11 cellular contexts compared by ENCODE assay signal in the genomic region with DNA sequence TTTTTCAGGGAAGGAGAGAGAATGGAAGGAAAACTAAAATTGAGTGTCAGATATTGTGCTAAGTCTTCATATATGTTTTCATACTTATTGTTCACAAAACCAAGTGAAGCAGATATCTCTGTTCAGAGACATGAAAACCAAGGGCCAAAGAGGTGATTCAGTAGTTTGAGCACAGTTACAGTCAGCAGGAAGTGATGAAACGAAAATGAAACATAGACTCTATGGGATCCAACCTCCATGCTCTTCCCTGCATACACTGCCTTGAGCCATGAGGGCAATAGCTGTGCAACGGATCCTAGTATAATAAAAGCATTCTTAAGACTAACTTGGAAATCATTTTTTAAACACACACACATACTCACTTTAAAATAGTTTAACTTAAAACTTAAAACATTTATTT. TPM values are rescaled to one million over a fixed set of nuclear protein-coding genes. Genes with fewer than 3 reads are reported as not detected.
DNase-seq lines count a peak whose midpoint lies in the region; ATAC-seq and TF ChIP-seq lines count a peak whose summit lies in the region.
"Had no signal": no experiment of that assay in that cellular context is flagged by ENCODE, and none has a peak within 500 bp of the region (broad histone marks: within the 10 kb centered on the region; RNA-seq: fewer than 3 reads in every experiment).

No MANE protein-coding gene starts in this region.

- CTCF ChIA-PET in activated CD4-positive, alpha-beta T cell treated with anti-CD3 and anti-CD28 coated beads for 36 hours (lab: Charles Lee): interaction anchor here (0.6 to 2.8 kb wide), 4 partner anchors 16 to 61 kb away, joined by 3 to 15 read pairs (median 3); a partner anchor contains a TSS

- H3K9me3 Mint-ChIP-seq in activated CD4-positive, alpha-beta T cell treated with anti-CD3 and anti-CD28 coated beads for 36 hours (ENCODE audit: low read depth): no peaks in the 10 kb centered on the region
- H3K9me3 Mint-ChIP-seq: stimulated activated naive CD8-positive, alpha-beta T cell treated with anti-CD3 and anti-CD28 coated beads, Interleukin-15, Interleukin-2, amounts not matched to agents 100 ng/mL and 50 ng/mL, for 24 hours had no signal

- peak; percentile 92 for ATAC-seq in activated CD4-positive, alpha-beta T cell treated with anti-CD3 and anti-CD28 coated beads for 36 hours
- no peak for ATAC-seq in GM19328 (IDR thresholded peaks at IDR 0.05; ENCODE audit: unreplicated experiment)
- no peak for ATAC-seq in HG03439 (IDR thresholded peaks at IDR 0.05; ENCODE audit: unreplicated experiment)
- ATAC-seq: psoas muscle had no signal

- no peak for TF ChIP-seq CTCF in NB4 (IDR thresholded peaks at IDR 0.05; ENCODE audit: low read depth, low read length)
- TF ChIP-seq CTCF in cardiac fibroblast (IDR thresholded peaks at IDR 0.05; ENCODE audit: low read depth, low read length): no peak

- POLR2A ChIA-PET in activated CD4-positive, alpha-beta T cell treated with anti-CD3 and anti-CD28 coated beads for 36 hours (lab: Charles Lee): interaction anchor here (1.2 kb wide), 1 partner anchor 9 kb away, joined by 3 read pairs; no protein-coding TSS in a partner anchor

- no peaks in the 10 kb centered on the region for H3K27me3 Mint-ChIP-seq in activated CD4-positive, alpha-beta T cell treated with anti-CD3 and anti-CD28 coated beads for 36 hours
- H3K27me3 Mint-ChIP-seq: stimulated activated naive CD8-positive, alpha-beta T cell treated with anti-CD3 and anti-CD28 coated beads, Interleukin-15, Interleukin-2, amounts not matched to agents 100 ng/mL and 50 ng/mL, for 24 hours had no signal

- H3K36me3 Mint-ChIP-seq in activated CD4-positive, alpha-beta T cell treated with anti-CD3 and anti-CD28 coated beads for 36 hours (ENCODE audit: low read depth): no peaks in the 10 kb centered on the region

- DNase-seq in activated CD4-positive, alpha-beta T cell treated with anti-CD3 and anti-CD28 coated beads for 36 hours: no peak
- DNase-seq in activated CD4-positive, alpha-beta T cell treated with anti-CD3 and anti-CD28 coated beads for 48 hours: no peak
- DNase-seq in NB4 (ENCODE audit: low read depth) (peak; percentile 4), cardiac fibroblast (ENCODE audit: low read depth in 2 of 2) (peak; percentile 29 to 76), retina (peak; percentile 5), OCI-M2 (lab: John Stamatoyannopoulos, UW; ENCODE audit: unreplicated experiment) (no peak)
- DNase-seq: anterior cingulate cortex, psoas muscle had no signal

- H3K4me3 Mint-ChIP-seq in activated CD4-positive, alpha-beta T cell treated with anti-CD3 and anti-CD28 coated beads for 36 hours: no peak overlapping the region
- H3K4me3 Mint-ChIP-seq: stimulated activated naive CD8-positive, alpha-beta T cell treated with anti-CD3 and anti-CD28 coated beads, Interleukin-15, Interleukin-2, amounts not matched to agents 100 ng/mL and 50 ng/mL, for 24 hours had no signal

- peak overlapping the region; percentile 21 for H3K27ac Mint-ChIP-seq in activated CD4-positive, alpha-beta T cell treated with anti-CD3 and anti-CD28 coated beads for 36 hours
- H3K27ac Mint-ChIP-seq: stimulated activated naive CD8-positive, alpha-beta T cell treated with anti-CD3 and anti-CD28 coated beads, Interleukin-15, Interleukin-2, amounts not matched to agents 100 ng/mL and 50 ng/mL, for 24 hours had no signal

- intact Hi-C loops in activated CD4-positive, alpha-beta T cell treated with anti-CD3 and anti-CD28 coated beads for 36 hours (cut with DNase I, micrococcal nuclease): no loop called here

- peaks cover 16% of the 10 kb centered on the region for H3K4me1 Mint-ChIP-seq in activated CD4-positive, alpha-beta T cell treated with anti-CD3 and anti-CD28 coated beads for 36 hours

- H3K4me3 ChIP-seq in NB4 (ENCODE audit: low read depth, low read length) (no peak overlapping the region), cardiac fibroblast (replicated peaks in 1 of 2; ENCODE audit: low read depth in 2 of 2, low read length in 2 of 2) (no peak overlapping the region)
- H3K4me3 ChIP-seq: psoas muscle had no signal

- no peak for TF ChIP-seq POLR2A in NB4 (IDR thresholded peaks at IDR 0.05; ENCODE audit: extremely low read depth, insufficient read length)

RNA-seq across cellular contexts. Expression of a gene that starts 28.0 kb away (rescaled TPM):
- total RNA-seq in activated CD4-positive, alpha-beta T cell treated with anti-CD3 and anti-CD28 coated beads for 36 hours: under 1 TPM; 0.26 to 0.32 TPM

Comparison
In these comparisons a context has a peak if more than half of its experiments do, and no peak if none do; other contexts are left out.
1. DNase-seq: peak in NB4 (single experiment), cardiac fibroblast (2 of 2) and retina (single experiment); none in activated CD4-positive, alpha-beta T cell treated with anti-CD3 and anti-CD28 coated beads for 36 hours (single experiment), activated CD4-positive, alpha-beta T cell treated with anti-CD3 and anti-CD28 coated beads for 48 hours (single experiment) and OCI-M2 (single experiment).